Comparison of ENCODE assay signal across 8 cellular contexts in the genomic region with DNA sequence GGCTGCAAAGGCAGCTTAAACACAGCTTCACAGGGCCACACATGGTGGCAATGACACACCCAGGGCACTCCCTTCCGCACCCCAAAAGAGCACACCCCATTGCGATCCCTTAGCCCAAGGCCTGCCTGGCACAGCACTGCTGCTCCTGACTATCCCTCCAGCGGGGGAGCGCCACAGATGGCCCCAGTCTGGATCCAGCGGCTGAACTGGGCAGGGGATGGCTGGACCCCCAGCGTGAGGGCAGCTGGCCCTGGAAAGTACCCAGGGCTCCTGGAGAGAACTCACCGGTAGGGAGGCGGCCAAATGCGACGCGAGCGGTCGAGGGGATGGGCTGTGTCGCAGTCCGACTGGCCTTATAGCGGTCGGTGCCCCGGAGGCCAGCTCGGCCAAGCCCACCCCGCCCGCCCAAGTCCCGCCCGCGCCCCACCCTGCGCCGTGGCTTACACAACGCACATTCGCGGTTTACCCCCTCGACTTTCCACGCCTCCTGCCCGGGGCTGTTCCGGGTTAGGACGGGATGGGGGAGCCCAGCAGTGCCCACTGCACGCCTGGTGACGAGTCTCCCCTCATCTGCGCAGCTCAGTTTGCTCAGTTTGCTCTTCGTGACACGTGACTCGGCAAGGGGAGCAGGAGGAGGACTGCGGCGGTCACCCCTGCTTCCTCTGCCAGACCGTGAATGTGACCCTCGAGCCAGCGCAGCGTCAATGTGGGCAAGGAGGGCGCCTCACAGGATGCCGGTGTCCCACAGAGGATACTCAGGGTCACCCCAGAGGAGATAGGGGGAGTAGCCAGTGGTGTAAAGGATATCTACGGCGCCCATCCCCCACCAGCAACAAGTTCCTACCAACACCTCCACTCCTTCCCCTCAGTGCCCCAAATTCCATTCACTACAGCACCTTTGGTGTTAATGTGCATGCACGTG. TPM values are rescaled to one million over a fixed set of nuclear protein-coding genes. Genes with fewer than 3 reads are reported as not detected.
A peak's percentile ranks its signal among the peaks of the same experiment; 100 is the strongest.
DNase-seq lines count a peak whose midpoint lies in the region; ATAC-seq and TF ChIP-seq lines count a peak whose summit lies in the region.

A gene (minus strand): TSS at position 328 of the 922 bp plus-strand sequence. CDS start 652 bp downstream, outside the sequence.

- H3K4me3 Mint-ChIP-seq in GM23338 (peak within 1 kb of the TSS; percentile 79), memory B cell (peak within 1 kb of the TSS; percentile 93)
- peak within 1 kb of the TSS; percentile 88 to 92 for H3K4me3 Mint-ChIP-seq in effector memory CD8-positive, alpha-beta T cell

- peaks cover 35% of the 10 kb centered on the region for H3K27me3 Mint-ChIP-seq in GM23338 (ENCODE audit: insufficient read depth, low read depth, poor library complexity)
- no peaks in the 10 kb centered on the region for H3K27me3 Mint-ChIP-seq in effector memory CD8-positive, alpha-beta T cell
- H3K27me3 Mint-ChIP-seq in memory B cell = no peaks in the 10 kb centered on the region

- H3K27me3 ChIP-seq in GM23338 (ENCODE audit: insufficient read depth) = peaks cover 32% of the 10 kb centered on the region

- no peak within 1 kb of the TSS for H3K27ac ChIP-seq in GM23338 (ENCODE audit: low read depth)

- H3K9me3 Mint-ChIP-seq in GM23338 = no peaks in the 10 kb centered on the region
- H3K9me3 Mint-ChIP-seq in effector memory CD8-positive, alpha-beta T cell = no peaks in the 10 kb centered on the region
- H3K9me3 Mint-ChIP-seq in memory B cell = no peaks in the 10 kb centered on the region

- H2AFZ ChIP-seq in GM23338 = peak within 1 kb of the TSS; percentile 98

- no peaks in the 10 kb centered on the region for H3K79me2 ChIP-seq in GM23338 (replicated peaks; ENCODE audit: insufficient read depth)

- DNase-seq in AG10803 (ENCODE audit: low read depth) (peak; percentile 91), GM23338 (ENCODE audit: low spot score) (peak; percentile 56), NOMO-1 (lab: John Stamatoyannopoulos, UW; ENCODE audit: unreplicated experiment in 2 of 2) (peak; percentile 76 to 81), memory B cell (ENCODE audit: low spot score in 2 of 2) (peak; percentile 33 to 58)
- DNase-seq in activated CD8-positive, alpha-beta memory T cell treated with anti-CD3 and anti-CD28 coated beads, Interleukin-2, amount 50 U/mL, for 24 hours (ENCODE audit: extremely low read depth) = peak; percentile 65
- DNase-seq in effector memory CD8-positive, alpha-beta T cell = peak; percentile 82 to 86 (median 84)
- peak; percentile 57 to 64 (median 63) for DNase-seq in stimulated activated CD4-positive, alpha-beta T cell treated with anti-CD3 and anti-CD28 coated beads, TNF-alpha, amount 100 ng/mL, for 4 hours (ENCODE audit: low read depth in 3 of 3)

- H3K27ac Mint-ChIP-seq in GM23338 (no peak within 1 kb of the TSS; the same call in 1 of the 2 replicates), memory B cell (peak within 1 kb of the TSS; percentile 95)
- H3K27ac Mint-ChIP-seq in effector memory CD8-positive, alpha-beta T cell = peak within 1 kb of the TSS; percentile 91 to 95

- peaks cover 37% of the 10 kb centered on the region for H3K4me1 ChIP-seq in GM23338 (ENCODE audit: insufficient read depth)

- peaks cover 16% of the 10 kb centered on the region; the same call in 1 of the 2 replicates for H3F3A ChIP-seq in GM23338 (replicated peaks; ENCODE audit: low read depth)

- no peaks in the 10 kb centered on the region for H3K36me3 ChIP-seq in GM23338 (ENCODE audit: insufficient read depth)

- H3K4me3 ChIP-seq in AG10803 (ENCODE audit: low read length) (peak within 1 kb of the TSS; percentile 100), GM23338 (peak within 1 kb of the TSS; percentile 63)

- peak within 1 kb of the TSS; percentile 87 for H3K4me2 ChIP-seq in GM23338

- peaks cover 6% of the 10 kb centered on the region; the same call in 1 of the 2 replicates for H3K9me2 ChIP-seq in GM23338 (ENCODE audit: insufficient read depth)

- H3K4me1 Mint-ChIP-seq in GM23338 = peaks cover 43% of the 10 kb centered on the region
- peaks cover 65 to 70% of the 10 kb centered on the region in 2 donors for H3K4me1 Mint-ChIP-seq in effector memory CD8-positive, alpha-beta T cell (ENCODE audit: low read depth in 2 of 2)
- H3K4me1 Mint-ChIP-seq in memory B cell = peaks cover 54% of the 10 kb centered on the region

- TF ChIP-seq CTCF in AG10803 (conservative IDR thresholded peaks at IDR 0.05; ENCODE audit: low read length) = no peak
- no peak for TF ChIP-seq CTCF in GM23338 (conservative IDR thresholded peaks at IDR 0.05; ENCODE audit: low read depth in 2 of 2)

- H4K20me1 ChIP-seq in GM23338 (replicated peaks; ENCODE audit: insufficient read depth) = no peaks in the 10 kb centered on the region

- H3K36me3 Mint-ChIP-seq in GM23338 (ENCODE audit: low read depth) (no peaks in the 10 kb centered on the region; the same call in 2 of the 3 replicates), memory B cell (peaks cover 4% of the 10 kb centered on the region)
- peaks cover 45% of the 10 kb centered on the region for H3K36me3 Mint-ChIP-seq in effector memory CD8-positive, alpha-beta T cell (ENCODE audit: insufficient read depth)

- ATAC-seq in GM23338 (peak; percentile 7), memory B cell (ENCODE audit: low read depth) (peak; percentile 68), HG03439 (IDR thresholded peaks at IDR 0.05; ENCODE audit: unreplicated experiment) (no peak)
- peak; percentile 75 for ATAC-seq in effector memory CD8-positive, alpha-beta T cell (replicated peaks)

TF ChIP-seq in GM23338, 12 proteins besides CTCF, POLR2A, EP300 and RAD21 (continues in another document):
- TF ChIP-seq NANOG (IDR thresholded peaks at IDR 0.05; ENCODE audit: borderline replicate concordance) (no peak), EZH2 (IDR thresholded peaks at IDR 0.05; ENCODE audit: low read depth, unreplicated experiment) (no peak), POLR2AphosphoS5 (IDR thresholded peaks at IDR 0.05; ENCODE audit: low read depth) (peak; percentile 36; the same call in 1 of the 2 replicates), CREB1 (CRISPR knock-in tag; IDR thresholded peaks at IDR 0.05; ENCODE audit: low read depth) (peak; percentile 10; the same call in 1 of the 2 replicates), EZH2phosphoT487 (IDR thresholded peaks at IDR 0.05; ENCODE audit: unreplicated experiment) (no peak), STAT1 (IDR thresholded peaks at IDR 0.05; ENCODE audit: unreplicated experiment) (no peak)
- TF ChIP-seq, protein P1, sequence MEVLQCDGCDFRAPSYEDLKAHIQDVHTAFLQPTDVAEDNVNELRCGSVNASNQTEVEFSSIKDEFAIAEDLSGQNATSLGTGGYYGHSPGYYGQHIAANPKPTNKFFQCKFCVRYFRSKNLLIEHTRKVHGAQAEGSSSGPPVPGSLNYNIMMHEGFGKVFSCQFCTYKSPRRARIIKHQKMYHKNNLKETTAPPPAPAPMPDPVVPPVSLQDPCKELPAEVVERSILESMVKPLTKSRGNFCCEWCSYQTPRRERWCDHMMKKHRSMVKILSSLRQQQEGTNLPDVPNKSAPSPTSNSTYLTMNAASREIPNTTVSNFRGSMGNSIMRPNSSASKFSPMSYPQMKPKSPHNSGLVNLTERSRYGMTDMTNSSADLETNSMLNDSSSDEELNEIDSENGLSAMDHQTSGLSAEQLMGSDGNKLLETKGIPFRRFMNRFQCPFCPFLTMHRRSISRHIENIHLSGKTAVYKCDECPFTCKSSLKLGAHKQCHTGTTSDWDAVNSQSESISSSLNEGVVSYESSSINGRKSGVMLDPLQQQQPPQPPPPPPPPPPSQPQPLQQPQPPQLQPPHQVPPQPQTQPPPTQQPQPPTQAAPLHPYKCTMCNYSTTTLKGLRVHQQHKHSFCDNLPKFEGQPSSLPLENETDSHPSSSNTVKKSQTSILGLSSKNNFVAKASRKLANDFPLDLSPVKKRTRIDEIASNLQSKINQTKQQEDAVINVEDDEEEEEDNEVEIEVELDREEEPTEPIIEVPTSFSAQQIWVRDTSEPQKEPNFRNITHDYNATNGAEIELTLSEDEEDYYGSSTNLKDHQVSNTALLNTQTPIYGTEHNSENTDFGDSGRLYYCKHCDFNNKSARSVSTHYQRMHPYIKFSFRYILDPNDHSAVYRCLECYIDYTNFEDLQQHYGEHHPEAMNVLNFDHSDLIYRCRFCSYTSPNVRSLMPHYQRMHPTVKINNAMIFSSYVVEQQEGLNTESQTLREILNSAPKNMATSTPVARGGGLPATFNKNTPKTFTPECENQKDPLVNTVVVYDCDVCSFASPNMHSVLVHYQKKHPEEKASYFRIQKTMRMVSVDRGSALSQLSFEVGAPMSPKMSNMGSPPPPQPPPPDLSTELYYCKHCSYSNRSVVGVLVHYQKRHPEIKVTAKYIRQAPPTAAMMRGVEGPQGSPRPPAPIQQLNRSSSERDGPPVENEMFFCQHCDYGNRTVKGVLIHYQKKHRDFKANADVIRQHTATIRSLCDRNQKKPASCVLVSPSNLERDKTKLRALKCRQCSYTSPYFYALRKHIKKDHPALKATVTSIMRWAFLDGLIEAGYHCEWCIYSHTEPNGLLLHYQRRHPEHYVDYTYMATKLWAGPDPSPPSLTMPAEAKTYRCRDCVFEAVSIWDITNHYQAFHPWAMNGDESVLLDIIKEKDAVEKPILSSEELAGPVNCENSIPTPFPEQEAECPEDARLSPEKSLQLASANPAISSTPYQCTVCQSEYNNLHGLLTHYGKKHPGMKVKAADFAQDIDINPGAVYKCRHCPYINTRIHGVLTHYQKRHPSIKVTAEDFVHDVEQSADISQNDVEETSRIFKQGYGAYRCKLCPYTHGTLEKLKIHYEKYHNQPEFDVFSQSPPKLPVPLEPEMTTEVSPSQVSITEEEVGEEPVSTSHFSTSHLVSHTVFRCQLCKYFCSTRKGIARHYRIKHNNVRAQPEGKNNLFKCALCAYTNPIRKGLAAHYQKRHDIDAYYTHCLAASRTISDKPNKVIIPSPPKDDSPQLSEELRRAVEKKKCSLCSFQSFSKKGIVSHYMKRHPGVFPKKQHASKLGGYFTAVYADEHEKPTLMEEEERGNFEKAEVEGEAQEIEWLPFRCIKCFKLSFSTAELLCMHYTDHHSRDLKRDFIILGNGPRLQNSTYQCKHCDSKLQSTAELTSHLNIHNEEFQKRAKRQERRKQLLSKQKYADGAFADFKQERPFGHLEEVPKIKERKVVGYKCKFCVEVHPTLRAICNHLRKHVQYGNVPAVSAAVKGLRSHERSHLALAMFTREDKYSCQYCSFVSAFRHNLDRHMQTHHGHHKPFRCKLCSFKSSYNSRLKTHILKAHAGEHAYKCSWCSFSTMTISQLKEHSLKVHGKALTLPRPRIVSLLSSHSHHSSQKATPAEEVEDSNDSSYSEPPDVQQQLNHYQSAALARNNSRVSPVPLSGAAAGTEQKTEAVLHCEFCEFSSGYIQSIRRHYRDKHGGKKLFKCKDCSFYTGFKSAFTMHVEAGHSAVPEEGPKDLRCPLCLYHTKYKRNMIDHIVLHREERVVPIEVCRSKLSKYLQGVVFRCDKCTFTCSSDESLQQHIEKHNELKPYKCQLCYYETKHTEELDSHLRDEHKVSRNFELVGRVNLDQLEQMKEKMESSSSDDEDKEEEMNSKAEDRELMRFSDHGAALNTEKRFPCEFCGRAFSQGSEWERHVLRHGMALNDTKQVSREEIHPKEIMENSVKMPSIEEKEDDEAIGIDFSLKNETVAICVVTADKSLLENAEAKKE (CRISPR knock-in tag; IDR thresholded peaks at IDR 0.05) = no peak

RNA-seq across cellular contexts. Expression of the gene that starts here (rescaled TPM):
- 7.3 and 9.4 TPM in 2 replicates for total RNA-seq in GM23338 (2014; rRNA removed; shearing (Covaris generic))
- polyA plus RNA-seq in GM23338 (2016; fragmentation: Nextera tagmentation; extraction: Ambion mirVana) = 77.5 and 98.0 TPM in 2 replicates
